Comparison of ENCODE assay signal across 8 cellular contexts in genomic region chr3:130892759-130893239, GRCh38. TPM values are rescaled to one million over a fixed set of nuclear protein-coding genes. Genes with fewer than 3 reads are reported as not detected.
DNase-seq lines count a peak whose midpoint lies in the region; ATAC-seq and TF ChIP-seq lines count a peak whose summit lies in the region.

No MANE protein-coding gene starts in this region.

- peaks cover 35% of the 10 kb centered on the region for H3K79me2 ChIP-seq in GM23338 (replicated peaks; ENCODE audit: insufficient read depth)

- H2AFZ ChIP-seq in GM23338 = peak overlapping the region; percentile 85

- no peaks in the 10 kb centered on the region for H3K9me3 ChIP-seq in Peyer's patch
- H3K9me3 ChIP-seq in gastroesophageal sphincter = no peaks in the 10 kb centered on the region
- H3K9me3 ChIP-seq in thymus (ENCODE audit: control insufficient read depth) = no peaks in the 10 kb centered on the region

- CTCF ChIA-PET in activated naive CD4-positive, alpha-beta T cell treated with anti-CD3 and anti-CD28 coated beads, Interleukin-2, amount 10 ng/mL, durations not matched to agents 7 days and 5 days (lab: Charles Lee) = interaction anchor here (0.6 to 4.1 kb wide), 12 partner anchors 12 to 191 kb away, joined by 3 to 46 read pairs (median 4); partner anchors contain the start of genes ASTE1 and NEK11

- H3K27ac ChIP-seq in GM23338 (ENCODE audit: low read depth) (no peak overlapping the region), Peyer's patch (peak overlapping the region; percentile 89 to 99 (median 97)), gastroesophageal sphincter (peak overlapping the region; percentile 91 to 98 (median 94)), thymus (ENCODE audit: low read depth) (peak overlapping the region; percentile 93)

- H3K4me3 ChIP-seq in GM23338 (peak overlapping the region; percentile 78), Peyer's patch (peak overlapping the region; percentile 72 to 96 (median 84)), gastroesophageal sphincter (peak overlapping the region; percentile 80 to 81), thymus (ENCODE audit: low read length) (peak overlapping the region; percentile 77)

- peaks cover 17% of the 10 kb centered on the region for H3K4me1 ChIP-seq in GM23338 (ENCODE audit: insufficient read depth)
- H3K4me1 ChIP-seq in Peyer's patch = peaks cover 0 to 18% (median 0%) of the 10 kb centered on the region in 4 donors
- H3K4me1 ChIP-seq in gastroesophageal sphincter = peaks cover 0 to 39% (median 8%) of the 10 kb centered on the region in 3 donors
- peaks cover 6% of the 10 kb centered on the region for H3K4me1 ChIP-seq in thymus (ENCODE audit: control insufficient read depth, insufficient read depth, low read length)

- H3K27me3 ChIP-seq in GM23338 (ENCODE audit: insufficient read depth) (no peaks in the 10 kb centered on the region), Peyer's patch (no peaks in the 10 kb centered on the region), gastroesophageal sphincter (no peaks in the 10 kb centered on the region), thymus (ENCODE audit: control insufficient read depth, insufficient read depth) (no peaks in the 10 kb centered on the region)

- ATAC-seq in GM23338 (peak; percentile 48), gastroesophageal sphincter (peak; percentile 46)

- TF ChIP-seq CTCF in GM23338 (conservative IDR thresholded peaks at IDR 0.05; ENCODE audit: low read depth in 2 of 2) = peak; percentile 90 to 97
- peak; percentile 81 to 98 (median 90) for TF ChIP-seq CTCF in Peyer's patch (IDR thresholded peaks at IDR 0.05)
- TF ChIP-seq CTCF in gastroesophageal sphincter (IDR thresholded peaks at IDR 0.05) = peak; percentile 82 to 92 (median 85)

- H3K27ac Mint-ChIP-seq in GM23338 = peak overlapping the region; percentile 97
- H3K27ac Mint-ChIP-seq in activated naive CD4-positive, alpha-beta T cell treated with anti-CD3 and anti-CD28 coated beads, Interleukin-2, amount 10 ng/mL, durations not matched to agents 7 days and 5 days = peak overlapping the region; percentile 94

- H3K4me1 Mint-ChIP-seq in GM23338 = peaks cover 30% of the 10 kb centered on the region
- H3K4me1 Mint-ChIP-seq in activated naive CD4-positive, alpha-beta T cell treated with anti-CD3 and anti-CD28 coated beads, Interleukin-2, amount 10 ng/mL, durations not matched to agents 7 days and 5 days = peaks cover 40% of the 10 kb centered on the region

- H3K27me3 Mint-ChIP-seq in GM23338 (ENCODE audit: insufficient read depth, low read depth, poor library complexity) = peaks cover 8% of the 10 kb centered on the region
- H3K27me3 Mint-ChIP-seq in activated naive CD4-positive, alpha-beta T cell treated with anti-CD3 and anti-CD28 coated beads, Interleukin-2, amount 10 ng/mL, durations not matched to agents 7 days and 5 days = no peaks in the 10 kb centered on the region

- H3K4me3 Mint-ChIP-seq in GM23338 = peak overlapping the region; percentile 89
- H3K4me3 Mint-ChIP-seq in activated naive CD4-positive, alpha-beta T cell treated with anti-CD3 and anti-CD28 coated beads, Interleukin-2, amount 10 ng/mL, durations not matched to agents 7 days and 5 days = peak overlapping the region; percentile 94

- no peaks in the 10 kb centered on the region for H3F3A ChIP-seq in GM23338 (replicated peaks; ENCODE audit: low read depth)

- no peaks in the 10 kb centered on the region for H3K36me3 Mint-ChIP-seq in GM23338 (ENCODE audit: low read depth)
- peaks cover 5% of the 10 kb centered on the region for H3K36me3 Mint-ChIP-seq in activated naive CD4-positive, alpha-beta T cell treated with anti-CD3 and anti-CD28 coated beads, Interleukin-2, amount 10 ng/mL, durations not matched to agents 7 days and 5 days

- 0 to 2% methylated on average over 9 to 10 of the region's 10 CpGs for WGBS in gastroesophageal sphincter (ENCODE audit: low coverage in 1 of 2), 2 donors
- 5% methylated on average over 10 of the region's 10 CpGs for WGBS in thymus

- no peak for TF ChIP-seq EP300 in gastroesophageal sphincter (IDR thresholded peaks at IDR 0.05)

- H3K9me2 ChIP-seq in GM23338 (ENCODE audit: insufficient read depth) = no peaks in the 10 kb centered on the region

- no peaks in the 10 kb centered on the region for H3K36me3 ChIP-seq in GM23338 (ENCODE audit: insufficient read depth)
- H3K36me3 ChIP-seq in Peyer's patch = no peaks in the 10 kb centered on the region
- H3K36me3 ChIP-seq in gastroesophageal sphincter = no peaks in the 10 kb centered on the region
- no peaks in the 10 kb centered on the region for H3K36me3 ChIP-seq in thymus (ENCODE audit: control insufficient read depth, insufficient read depth)

- TF ChIP-seq POLR2A in Peyer's patch (IDR thresholded peaks at IDR 0.05) = peak in 1 of 2 donors; percentile 8
- no peak for TF ChIP-seq POLR2A in gastroesophageal sphincter (IDR thresholded peaks at IDR 0.05)

- H3K4me2 ChIP-seq in GM23338 = peak overlapping the region; percentile 84

- H3K9me3 Mint-ChIP-seq in GM23338 = no peaks in the 10 kb centered on the region
- no peaks in the 10 kb centered on the region for H3K9me3 Mint-ChIP-seq in activated naive CD4-positive, alpha-beta T cell treated with anti-CD3 and anti-CD28 coated beads, Interleukin-2, amount 10 ng/mL, durations not matched to agents 7 days and 5 days

- DNase-seq in EL (peak; percentile 68), GM23338 (ENCODE audit: low spot score) (peak; percentile 87), Kasumi-1 (lab: John Stamatoyannopoulos, UW) (peak; percentile 83 to 91), Peyer's patch (peak in 2 of 3 donors; percentile 81 to 88), non-pigmented ciliary epithelial cell (ENCODE audit: low read depth) (peak; percentile 55)
- DNase-seq in activated naive CD4-positive, alpha-beta T cell treated with anti-CD3 and anti-CD28 coated beads, Interleukin-2, amount 10 ng/mL, durations not matched to agents 7 days and 5 days = peak; percentile 77

- H4K20me1 ChIP-seq in GM23338 (replicated peaks; ENCODE audit: insufficient read depth) = peaks cover 6% of the 10 kb centered on the region; the same call in 1 of the 2 replicates

TF ChIP-seq in GM23338, 12 proteins besides CTCF, POLR2A, EP300 and RAD21:
- TF ChIP-seq, protein P1, sequence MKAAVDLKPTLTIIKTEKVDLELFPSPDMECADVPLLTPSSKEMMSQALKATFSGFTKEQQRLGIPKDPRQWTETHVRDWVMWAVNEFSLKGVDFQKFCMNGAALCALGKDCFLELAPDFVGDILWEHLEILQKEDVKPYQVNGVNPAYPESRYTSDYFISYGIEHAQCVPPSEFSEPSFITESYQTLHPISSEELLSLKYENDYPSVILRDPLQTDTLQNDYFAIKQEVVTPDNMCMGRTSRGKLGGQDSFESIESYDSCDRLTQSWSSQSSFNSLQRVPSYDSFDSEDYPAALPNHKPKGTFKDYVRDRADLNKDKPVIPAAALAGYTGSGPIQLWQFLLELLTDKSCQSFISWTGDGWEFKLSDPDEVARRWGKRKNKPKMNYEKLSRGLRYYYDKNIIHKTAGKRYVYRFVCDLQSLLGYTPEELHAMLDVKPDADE (IDR thresholded peaks at IDR 0.05) = no peak
- TF ChIP-seq POLR2AphosphoS5 (IDR thresholded peaks at IDR 0.05; ENCODE audit: low read depth) (no peak), ZNF331 (CRISPR knock-in tag; IDR thresholded peaks at IDR 0.05; ENCODE audit: low read depth) (no peak)

RNA-seq across cellular contexts. Expression of gene ATP2C1, which starts 1.1 kb away (rescaled TPM):
- total RNA-seq in GM23338 (2014; rRNA removed; shearing (Covaris generic)) = 75.7 and 81.9 TPM in 2 replicates
- polyA plus RNA-seq in GM23338 (2016; fragmentation: Nextera tagmentation; extraction: Ambion mirVana) = 21.2 and 28.1 TPM in 2 replicates
- 10 to 100 TPM; 32.2 to 49.5 (median 40.8) TPM for total RNA-seq in Peyer's patch
- total RNA-seq in gastroesophageal sphincter = 10 to 100 TPM; 36.7 to 56.6 (median 44.8) TPM
- polyA plus RNA-seq in thymus = 60.2 TPM
